Comparison of ENCODE assay signal across 18 cellular contexts in the genomic region with DNA sequence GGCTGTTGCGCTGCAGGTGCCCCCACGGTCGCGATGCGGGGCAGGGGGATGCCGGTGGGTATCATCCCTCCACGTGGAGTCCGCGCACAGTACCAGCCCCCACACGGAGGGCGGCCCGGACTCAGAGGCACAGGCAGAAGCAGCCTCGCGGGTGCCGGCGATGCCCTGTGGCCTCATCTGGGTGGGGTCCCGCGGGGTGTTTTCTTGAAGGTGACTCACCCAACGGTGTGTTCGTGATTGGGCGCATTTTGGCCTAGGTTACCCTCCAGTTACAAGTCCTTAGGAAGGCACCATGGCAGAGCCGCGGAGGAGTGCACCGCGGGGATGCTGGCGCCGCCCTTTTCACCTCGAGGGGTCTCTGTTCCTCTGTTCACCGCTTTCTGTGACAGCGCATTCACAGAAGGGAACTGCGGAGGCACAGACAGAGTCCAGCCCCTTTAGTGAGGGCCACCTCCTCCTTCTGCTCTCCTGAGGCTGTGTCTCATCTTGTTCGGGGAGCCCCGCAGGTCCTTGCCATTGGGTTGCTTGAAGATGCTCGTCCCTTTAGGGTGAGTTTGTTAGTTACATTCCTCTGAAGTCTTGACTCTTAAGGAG. TPM values are rescaled to one million over a fixed set of nuclear protein-coding genes. Genes with fewer than 3 reads are reported as not detected.
A peak's percentile ranks its signal among the peaks of the same experiment; 100 is the strongest.
DNase-seq lines count a peak whose midpoint lies in the region; ATAC-seq and TF ChIP-seq lines count a peak whose summit lies in the region.
"Had no signal": no experiment of that assay in that cellular context is flagged by ENCODE, and none has a peak within 500 bp of the region (broad histone marks: within the 10 kb centered on the region; RNA-seq: fewer than 3 reads in every experiment).

No MANE protein-coding gene starts in this region.

- intact Hi-C loops in sciatic nerve (cut with DNase I): no loop called here

- 92 to 93% methylated on average over 19 to 34 of the region's 34 CpGs for WGBS in endodermal cell (ENCODE audit: insufficient coverage in 1 of 2, insufficient read length in 1 of 2), 2 experiments

- H3K27me3 Mint-ChIP-seq in endodermal cell (ENCODE audit: insufficient read depth): no peaks in the 10 kb centered on the region
- H3K27me3 Mint-ChIP-seq in activated T-cell treated with anti-CD3 and anti-CD28 coated beads, Interleukin-2, amount 50 U/mL, for 24 hours: peaks cover 4% of the 10 kb centered on the region

- DNase-seq in CD1c-positive myeloid dendritic cell (ENCODE audit: extremely low spot score) (peak; percentile 10), Peyer's patch (peak in 2 of 3 donors; percentile 39 to 42), endodermal cell (peak; percentile 41), sciatic nerve (ENCODE audit: low spot score) (peak; percentile 53), NCI-H146 (lab: John Stamatoyannopoulos, UW) (no peak), HuH-7 (ENCODE audit: low spot score) (no peak)
- no peak for DNase-seq in activated T-cell treated with anti-CD3 and anti-CD28 coated beads, Interleukin-2, amount 50 U/mL, for 24 hours
- DNase-seq: GDM1, GOT3, IMR-90, NCI-H1105 treated with DMSO at 0.1 percent for 48 hours, NCI-H187, NCI-H69, OCI-M1, RPMI8226 had no signal

- H3K9me3 ChIP-seq in Peyer's patch: no peaks in the 10 kb centered on the region
- no peaks in the 10 kb centered on the region for H3K9me3 ChIP-seq in endodermal cell (ENCODE audit: control insufficient read depth, low read length)
- H3K9me3 ChIP-seq: A549 had no signal

- no peaks in the 10 kb centered on the region for H3K36me3 Mint-ChIP-seq in endodermal cell (ENCODE audit: low read depth)
- peaks cover 19% of the 10 kb centered on the region for H3K36me3 Mint-ChIP-seq in activated T-cell treated with anti-CD3 and anti-CD28 coated beads, Interleukin-2, amount 50 U/mL, for 24 hours (ENCODE audit: low read depth)

- no peaks in the 10 kb centered on the region for H3K9me3 Mint-ChIP-seq in endodermal cell
- no peaks in the 10 kb centered on the region for H3K9me3 Mint-ChIP-seq in activated T-cell treated with anti-CD3 and anti-CD28 coated beads, Interleukin-2, amount 50 U/mL, for 24 hours

- no peak overlapping the region for H3K27ac Mint-ChIP-seq in endodermal cell
- no peak overlapping the region for H3K27ac Mint-ChIP-seq in activated T-cell treated with anti-CD3 and anti-CD28 coated beads, Interleukin-2, amount 50 U/mL, for 24 hours

- H3K4me3 ChIP-seq in Peyer's patch (no peak overlapping the region), endodermal cell (ENCODE audit: low read length) (no peak overlapping the region)
- H3K4me3 ChIP-seq: A549; BLaER1 treated with 17β-estradiol and CSF1 and Interleukin-3, amounts not matched to agents 10 nM and 100 nM had no signal

- H3K4me1 Mint-ChIP-seq in endodermal cell: no peaks in the 10 kb centered on the region
- peaks cover 23% of the 10 kb centered on the region for H3K4me1 Mint-ChIP-seq in activated T-cell treated with anti-CD3 and anti-CD28 coated beads, Interleukin-2, amount 50 U/mL, for 24 hours (ENCODE audit: low read depth)

- H3K27ac ChIP-seq in Peyer's patch (no peak overlapping the region), endodermal cell (ENCODE audit: low read depth, low read length) (no peak overlapping the region)
- H3K27ac ChIP-seq: A549; BLaER1 treated with 17β-estradiol and CSF1 and Interleukin-3, amounts not matched to agents 10 nM and 100 nM had no signal

- H3K4me3 Mint-ChIP-seq in endodermal cell: no peak overlapping the region
- H3K4me3 Mint-ChIP-seq in activated T-cell treated with anti-CD3 and anti-CD28 coated beads, Interleukin-2, amount 50 U/mL, for 24 hours: no peak overlapping the region

- no peak overlapping the region for H3K9ac ChIP-seq in endodermal cell (ENCODE audit: extremely low read depth, low read length, poor library complexity, severe bottlenecking)
- H3K9ac ChIP-seq: BLaER1 treated with 17β-estradiol and CSF1 and Interleukin-3, amounts not matched to agents 10 nM and 100 nM had no signal

- H3K27me3 ChIP-seq in Peyer's patch (no peaks in the 10 kb centered on the region), endodermal cell (ENCODE audit: control insufficient read depth, insufficient read depth, low read length, poor library complexity, severe bottlenecking) (no peaks in the 10 kb centered on the region)

- ATAC-seq in sciatic nerve (no peak), HG02870 (IDR thresholded peaks at IDR 0.05; ENCODE audit: unreplicated experiment) (no peak)
- ATAC-seq: A549 had no signal

- H3K36me3 ChIP-seq in Peyer's patch: no peaks in the 10 kb centered on the region
- no peaks in the 10 kb centered on the region for H3K36me3 ChIP-seq in endodermal cell (ENCODE audit: control insufficient read depth, insufficient read depth, low read length)
- H3K36me3 ChIP-seq: BLaER1 treated with 17β-estradiol and CSF1 and Interleukin-3, amounts not matched to agents 10 nM and 100 nM had no signal

- H3K4me1 ChIP-seq in Peyer's patch: no peaks in the 10 kb centered on the region
- no peaks in the 10 kb centered on the region for H3K4me1 ChIP-seq in endodermal cell (ENCODE audit: control insufficient read depth, insufficient read depth, low read length)

- no peak for TF ChIP-seq POLR2A in Peyer's patch (IDR thresholded peaks at IDR 0.05)

- no peak for TF ChIP-seq CTCF in Peyer's patch (IDR thresholded peaks at IDR 0.05)
- no peak for TF ChIP-seq CTCF in endodermal cell (conservative IDR thresholded peaks at IDR 0.05)

RNA-seq across cellular contexts. Expression of gene EXOC3, which starts 21.6 kb away (rescaled TPM):
- total RNA-seq in Peyer's patch: 100 to 1,000 TPM in 3 of 4 donors, 10 to 100 TPM in 1; 74.3 to 201 (median 141) TPM
- total RNA-seq in endodermal cell: 10 to 100 TPM; 38.6 to 53.7 TPM
- 41.4 TPM for polyA plus RNA-seq in endodermal cell (2013, experiment 1 of 2)
- polyA plus RNA-seq in endodermal cell (2013, experiment 2 of 2): 38.3 TPM
- 58.4 TPM for total RNA-seq in sciatic nerve

Comparison
In these comparisons a context has a peak if more than half of its experiments do, and no peak if none do; other contexts are left out.
1. DNase-seq: peak in CD1c-positive myeloid dendritic cell (single experiment), Peyer's patch (2 of 3), endodermal cell (single experiment) and sciatic nerve (single experiment); none in NCI-H146 (single experiment), HuH-7 (single experiment) and activated T-cell treated with anti-CD3 and anti-CD28 coated beads, Interleukin-2, amount 50 U/mL, for 24 hours (single experiment).